In the genomic region with DNA sequence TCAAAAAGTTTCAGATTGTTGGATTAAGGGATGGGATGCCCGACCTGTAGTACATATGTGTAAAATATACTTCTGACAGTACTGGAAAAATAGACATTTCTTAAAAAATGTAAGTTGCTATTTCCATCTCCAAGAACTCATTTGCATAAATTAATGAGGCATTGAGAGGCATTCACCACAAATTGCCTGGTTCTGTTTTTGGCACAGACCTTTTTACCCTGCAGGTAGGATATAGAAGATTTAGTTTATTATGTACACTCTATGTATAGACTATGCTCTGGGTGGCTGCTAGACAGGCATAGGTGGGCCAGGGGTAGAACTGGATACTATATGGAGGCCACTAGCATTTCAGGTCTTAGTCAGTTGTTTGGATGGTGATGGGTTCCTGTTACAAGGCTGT, we compare ENCODE assay signal across 18 cellular contexts.
"Had no signal": no experiment of that assay in that cellular context is flagged by ENCODE, and none has a peak within 500 bp of the region (broad histone marks: within the 10 kb centered on the region; RNA-seq: fewer than 3 reads in every experiment).

No MANE protein-coding gene starts in this region.

- H3K9me3 ChIP-seq: esophagus muscularis mucosa, gastroesophageal sphincter, thyroid gland had no signal

- H3K4me3 ChIP-seq: coronary artery, esophagus muscularis mucosa, gastroesophageal sphincter, smooth muscle cell, thyroid gland had no signal

- H3K4me1 Mint-ChIP-seq: central memory CD8-positive, alpha-beta T cell; natural killer cell had no signal

- H3K4me1 ChIP-seq: parathyroid adenoma had no signal

- H3K4me2 ChIP-seq: smooth muscle cell had no signal

- H3K4me3 Mint-ChIP-seq: central memory CD8-positive, alpha-beta T cell; natural killer cell had no signal

- DNase-seq: activated CD4-positive, alpha-beta T cell treated with anti-CD3 and anti-CD28 coated beads, Interleukin-2, amount 50 U/mL, for 4 hours; activated naive CD4-positive, alpha-beta T cell; aorta; brain microvascular endothelial cell; mesendoderm; natural killer cell; stimulated activated CD4-positive, alpha-beta T cell treated with anti-CD3 and anti-CD28 coated beads, Interleukin-4, amount 100 ng/mL, for 24 hours; stimulated activated naive CD4-positive, alpha-beta T cell; T-helper 2 cell; thyroid gland had no signal

- H2AFZ ChIP-seq: parathyroid adenoma had no signal

- H3K27ac ChIP-seq: brain microvascular endothelial cell, coronary artery, esophagus muscularis mucosa, gastroesophageal sphincter, parathyroid adenoma, thyroid gland, VCaP had no signal

- H3K9me3 Mint-ChIP-seq: central memory CD8-positive, alpha-beta T cell; natural killer cell had no signal

- H3K27me3 Mint-ChIP-seq: central memory CD8-positive, alpha-beta T cell had no signal

- H3K79me2 ChIP-seq: parathyroid adenoma had no signal

- ATAC-seq: gastroesophageal sphincter, natural killer cell, sciatic nerve had no signal
